Comparison of ENCODE assay signal across 19 cellular contexts in genomic region chr12:59115526-59115925, GRCh38.
DNase-seq lines count a peak whose midpoint lies in the region; TF ChIP-seq lines count a peak whose summit lies in the region.
"Had no signal": no experiment of that assay in that cellular context is flagged by ENCODE, and none has a peak within 500 bp of the region (broad histone marks: within the 10 kb centered on the region; RNA-seq: fewer than 3 reads in every experiment).

No MANE protein-coding gene starts in this region.

- TF ChIP-seq CTCF in fibroblast of lung (conservative IDR thresholded peaks at IDR 0.05 in 1 of 2, IDR thresholded peaks at IDR 0.05 in 1 of 2; ENCODE audit: low read depth in 1 of 2, low read length in 2 of 2) (no peak), GM20000 (IDR thresholded peaks at IDR 0.05; ENCODE audit: extremely low read depth, missing control alignments) (no peak)

- peak overlapping the region; percentile 38 for H3K4me2 ChIP-seq in fibroblast of lung (ENCODE audit: extremely low read depth, insufficient read depth, low read length)
- H3K4me2 ChIP-seq: GM23338 had no signal

- no peak overlapping the region for H3K27ac ChIP-seq in fibroblast of lung (ENCODE audit: insufficient read depth, low read length)
- H3K27ac ChIP-seq: foreskin keratinocyte, left ventricle myocardium inferior, prostate gland had no signal

- H4K20me1 ChIP-seq in fibroblast of lung (ENCODE audit: control insufficient read depth, extremely low read depth, insufficient read depth, low read length) = no peaks in the 10 kb centered on the region

- H3K36me3 ChIP-seq in adipocyte (ENCODE audit: control insufficient read depth, insufficient read depth, low read length, severe bottlenecking) (no peaks in the 10 kb centered on the region), fibroblast of lung (ENCODE audit: control insufficient read depth, insufficient read depth, low read length) (no peaks in the 10 kb centered on the region)
- H3K36me3 ChIP-seq: left ventricle myocardium inferior, prostate gland had no signal

- DNase-seq in GM03348 (ENCODE audit: low spot score) (peak; percentile 64), adipocyte (ENCODE audit: low read depth) (peak; percentile 81), fibroblast of lung (ENCODE audit: low read depth in 2 of 2) (peak; percentile 28 to 56), stromal cell of bone marrow (ENCODE audit: low read depth) (peak; percentile 9), middle frontal gyrus (ENCODE audit: extremely low spot score, low spot score) (no peak), NCI-H1694 treated with DMSO at 0.1 percent for 48 hours (lab: John Stamatoyannopoulos, UW) (no peak), GM20000 (ENCODE audit: low spot score) (no peak)
- DNase-seq: activated CD4-positive, alpha-beta T cell treated with anti-CD3 and anti-CD28 coated beads for 48 hours; DMS53; effector memory CD4-positive, alpha-beta T cell; foreskin keratinocyte; Kasumi-1; left ventricle myocardium inferior; NCI-H1092 treated with DMSO at 0.1 percent for 48 hours; NCI-H510A treated with DMSO at 0.1 percent for 48 hours; small intestine; stimulated activated CD4-positive, alpha-beta T cell treated with anti-CD3 and anti-CD28 coated beads, Interleukin-2, amount 100 ng/mL, for 24 hours had no signal

- H3K79me2 ChIP-seq in fibroblast of lung (ENCODE audit: control insufficient read depth, insufficient read depth, low read length) = no peaks in the 10 kb centered on the region

- no peak overlapping the region for H3K9ac ChIP-seq in adipocyte (ENCODE audit: low read length)
- H3K9ac ChIP-seq in fibroblast of lung (ENCODE audit: insufficient read depth, low read length) = no peak overlapping the region

- H3K4me3 ChIP-seq in adipocyte (ENCODE audit: low read length) = peak overlapping the region; percentile 18
- no peak overlapping the region for H3K4me3 ChIP-seq in fibroblast of lung (replicated peaks in 1 of 4; ENCODE audit: control extremely low read depth in 1 of 4, insufficient read depth in 1 of 4, low read depth in 3 of 4, low read length in 4 of 4)
- H3K4me3 ChIP-seq: GM23338, left ventricle myocardium inferior, prostate gland had no signal

- no peaks in the 10 kb centered on the region for H3K9me3 ChIP-seq in adipocyte (ENCODE audit: control insufficient read depth, low read length)
- H3K9me3 ChIP-seq in fibroblast of lung (ENCODE audit: control insufficient read depth, insufficient read depth, low read depth, low read length) = no peaks in the 10 kb centered on the region
- H3K9me3 ChIP-seq: left ventricle myocardium inferior, prostate gland had no signal

- H3K4me1 ChIP-seq in adipocyte (ENCODE audit: control insufficient read depth, insufficient read depth, low read length) = peaks cover 26% of the 10 kb centered on the region
- H3K4me1 ChIP-seq in fibroblast of lung (ENCODE audit: control insufficient read depth, extremely low read depth, insufficient read depth, low read length) = peaks cover 2% of the 10 kb centered on the region
- H3K4me1 ChIP-seq: foreskin keratinocyte, prostate gland had no signal

- no peaks in the 10 kb centered on the region for H3K27me3 ChIP-seq in adipocyte (replicated peaks; ENCODE audit: control insufficient read depth, insufficient read depth, low read length)
- H3K27me3 ChIP-seq in fibroblast of lung (ENCODE audit: control insufficient read depth, insufficient read depth, low read length) = no peaks in the 10 kb centered on the region
- H3K27me3 ChIP-seq: foreskin keratinocyte had no signal

- H2AFZ ChIP-seq in fibroblast of lung (ENCODE audit: low read length) = no peak overlapping the region
- H2AFZ ChIP-seq: GM23338 had no signal

Comparison
In these comparisons a context has a peak if more than half of its experiments do, and no peak if none do; other contexts are left out.
1. DNase-seq: peak in GM03348 (single experiment), adipocyte (single experiment), fibroblast of lung (2 of 2) and stromal cell of bone marrow (single experiment); none in middle frontal gyrus (single experiment), NCI-H1694 treated with DMSO at 0.1 percent for 48 hours (single experiment) and GM20000 (single experiment).